15 cellular contexts compared by ENCODE assay signal in genomic region chr14:36293824-36294223, GRCh38. TPM values are rescaled to one million over a fixed set of nuclear protein-coding genes. Genes with fewer than 3 reads are reported as not detected.
DNase-seq lines count a peak whose midpoint lies in the region; TF ChIP-seq lines count a peak whose summit lies in the region.
"Had no signal": no experiment of that assay in that cellular context is flagged by ENCODE, and none has a peak within 500 bp of the region (broad histone marks: within the 10 kb centered on the region; RNA-seq: fewer than 3 reads in every experiment).

No MANE protein-coding gene starts in this region.

- H3K27me3 ChIP-seq in HL-60 (ENCODE audit: insufficient read depth, poor library complexity, severe bottlenecking), result no peaks in the 10 kb centered on the region
- H3K27me3 ChIP-seq in CD4-positive, alpha-beta memory T cell (ENCODE audit: insufficient read depth, low read length), result no peaks in the 10 kb centered on the region

- H3K27ac ChIP-seq in HL-60 (replicated peaks), result no peak overlapping the region
- no peak overlapping the region for H3K27ac ChIP-seq in CD4-positive, alpha-beta memory T cell (ENCODE audit: low read depth, low read length)
- H3K27ac ChIP-seq: heart right ventricle had no signal

- H3K27ac Mint-ChIP-seq in CD4-positive, alpha-beta memory T cell, result no peak overlapping the region
- H3K27ac Mint-ChIP-seq: brain, nephron had no signal

- H3K4me3 ChIP-seq in HL-60 (replicated peaks; ENCODE audit: insufficient read depth, low read length) (no peak overlapping the region), fibroblast of villous mesenchyme (ENCODE audit: low read depth, low read length) (no peak overlapping the region)
- H3K4me3 ChIP-seq in CD4-positive, alpha-beta memory T cell (ENCODE audit: low read length in 2 of 2), result no peak overlapping the region
- H3K4me3 ChIP-seq: heart right ventricle had no signal

- peaks cover 3% of the 10 kb centered on the region for H3K36me3 ChIP-seq in CD4-positive, alpha-beta memory T cell (ENCODE audit: insufficient read depth, low read length)

- DNase-seq in HL-60 (ENCODE audit: low read depth in 1 of 2, low spot score in 1 of 2) (peak; percentile 35 to 73), SKM-1 (lab: John Stamatoyannopoulos, UW; ENCODE audit: unreplicated experiment) (peak; percentile 43), fibroblast of villous mesenchyme (ENCODE audit: low read depth) (peak; percentile 89), stromal cell of bone marrow (ENCODE audit: low read depth) (peak; percentile 4), superior temporal gyrus (ENCODE audit: extremely low spot score) (no peak), NCI-H510A treated with DMSO at 0.1 percent for 48 hours (lab: John Stamatoyannopoulos, UW) (no peak)
- DNase-seq in CD4-positive, alpha-beta memory T cell, result no peak
- DNase-seq: COR-L47; effector memory CD4-positive, alpha-beta T cell; heart right ventricle; NCI-H1417; NCI-H446; small intestine had no signal

- no peaks in the 10 kb centered on the region for H3K27me3 Mint-ChIP-seq in CD4-positive, alpha-beta memory T cell
- H3K27me3 Mint-ChIP-seq: brain had no signal

- peaks cover 20 to 21% of the 10 kb centered on the region in 2 donors for H3K36me3 Mint-ChIP-seq in CD4-positive, alpha-beta memory T cell

- TF ChIP-seq CTCF in HL-60 (IDR thresholded peaks at IDR 0.05; ENCODE audit: insufficient read depth, low read length), result no peak
- TF ChIP-seq CTCF in fibroblast of villous mesenchyme (IDR thresholded peaks at IDR 0.05; ENCODE audit: insufficient read depth, low read depth, low read length), result no peak

- no peaks in the 10 kb centered on the region for H3K4me1 ChIP-seq in CD4-positive, alpha-beta memory T cell (ENCODE audit: insufficient read depth, low read length)
- H3K4me1 ChIP-seq: heart right ventricle had no signal

- CTCF ChIA-PET in CD4-positive, alpha-beta memory T cell (lab: Charles Lee; ENCODE audit: partially characterized antibody), result no interaction called here

- no peaks in the 10 kb centered on the region for H3K9me3 ChIP-seq in CD4-positive, alpha-beta memory T cell (ENCODE audit: control insufficient read depth in 1 of 2, low read length in 2 of 2)
- H3K9me3 ChIP-seq: heart right ventricle had no signal

- no peak overlapping the region for H3K4me3 Mint-ChIP-seq in CD4-positive, alpha-beta memory T cell
- H3K4me3 Mint-ChIP-seq: brain, nephron had no signal

- H3K9me3 Mint-ChIP-seq in CD4-positive, alpha-beta memory T cell, result no peaks in the 10 kb centered on the region
- H3K9me3 Mint-ChIP-seq: brain, nephron had no signal

- POLR2A ChIA-PET in CD4-positive, alpha-beta memory T cell (lab: Charles Lee; ENCODE audit: partially characterized antibody), result no interaction called here

- intact Hi-C loops in CD4-positive, alpha-beta memory T cell (cut with micrococcal nuclease), result no loop called here

- no peaks in the 10 kb centered on the region for H3K4me1 Mint-ChIP-seq in CD4-positive, alpha-beta memory T cell
- H3K4me1 Mint-ChIP-seq: nephron had no signal

RNA-seq across cellular contexts. Expression of gene MBIP, which starts 26.6 kb away (rescaled TPM):
- 13.9 and 18.1 TPM in 2 replicates for total RNA-seq in fibroblast of villous mesenchyme
- 10 to 100 TPM; 16.7 to 25.6 TPM for total RNA-seq in CD4-positive, alpha-beta memory T cell
- polyA plus RNA-seq in CD4-positive, alpha-beta memory T cell, result 10 to 100 TPM; 19.7 to 19.8 TPM

Comparison
In these comparisons a context has a peak if more than half of its experiments do, and no peak if none do; other contexts are left out.
1. DNase-seq: peak in HL-60 (2 of 2), SKM-1 (single experiment), fibroblast of villous mesenchyme (single experiment) and stromal cell of bone marrow (single experiment); none in superior temporal gyrus (single experiment), CD4-positive, alpha-beta memory T cell (0 of 5) and NCI-H510A treated with DMSO at 0.1 percent for 48 hours (single experiment).